ENCODE assay signal across 3 cellular contexts in the genomic region with DNA sequence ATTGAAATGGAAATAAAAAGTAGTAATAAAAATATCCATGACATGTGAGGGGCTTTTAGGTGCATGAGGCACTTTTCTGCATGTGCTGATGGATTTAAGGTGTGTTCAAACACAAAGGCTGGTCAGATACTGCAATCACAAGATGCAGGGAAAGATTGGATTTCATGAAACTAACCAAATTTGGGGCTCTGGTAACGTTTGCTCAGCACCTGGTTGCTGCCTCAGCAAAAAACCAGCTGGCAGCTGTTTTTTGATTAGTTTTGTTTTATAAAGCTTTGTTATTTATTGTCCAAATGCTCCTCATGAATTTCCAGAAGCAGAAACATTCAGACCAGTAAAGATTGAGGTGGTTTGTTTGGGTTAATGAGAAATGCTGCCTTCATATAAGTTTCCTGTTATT.
TF ChIP-seq lines count a peak whose summit lies in the region.

No MANE protein-coding gene starts in this region.

TF ChIP-seq in A549, 52 proteins besides CTCF, POLR2A, EP300 and RAD21:
- no peak for TF ChIP-seq ZNF302 (CRISPR knock-in tag; IDR thresholded peaks at IDR 0.05)
- TF ChIP-seq BHLHE40 (IDR thresholded peaks at IDR 0.05; ENCODE audit: low read depth, low read length), result no peak
- TF ChIP-seq MAFK (IDR thresholded peaks at IDR 0.05; ENCODE audit: partially characterized antibody), result peak; percentile 28

TF ChIP-seq in GM23338, 12 proteins besides CTCF, POLR2A, EP300 and RAD21:
- no peak for TF ChIP-seq EZH2phosphoT487 (IDR thresholded peaks at IDR 0.05; ENCODE audit: unreplicated experiment)
- no peak for TF ChIP-seq ZNF331 (CRISPR knock-in tag; IDR thresholded peaks at IDR 0.05; ENCODE audit: low read depth)
- no peak for TF ChIP-seq POLR2AphosphoS5 (IDR thresholded peaks at IDR 0.05; ENCODE audit: low read depth)
- no peak for TF ChIP-seq CREB1 (CRISPR knock-in tag; IDR thresholded peaks at IDR 0.05; ENCODE audit: low read depth)
- TF ChIP-seq REST (IDR thresholded peaks at IDR 0.05; ENCODE audit: unreplicated experiment), result no peak
- TF ChIP-seq NANOG (IDR thresholded peaks at IDR 0.05; ENCODE audit: borderline replicate concordance), result no peak
- no peak for TF ChIP-seq ZNF114 (CRISPR knock-in tag; IDR thresholded peaks at IDR 0.05)
- TF ChIP-seq STAT1 (IDR thresholded peaks at IDR 0.05; ENCODE audit: unreplicated experiment), result no peak
- TF ChIP-seq, protein P1, sequence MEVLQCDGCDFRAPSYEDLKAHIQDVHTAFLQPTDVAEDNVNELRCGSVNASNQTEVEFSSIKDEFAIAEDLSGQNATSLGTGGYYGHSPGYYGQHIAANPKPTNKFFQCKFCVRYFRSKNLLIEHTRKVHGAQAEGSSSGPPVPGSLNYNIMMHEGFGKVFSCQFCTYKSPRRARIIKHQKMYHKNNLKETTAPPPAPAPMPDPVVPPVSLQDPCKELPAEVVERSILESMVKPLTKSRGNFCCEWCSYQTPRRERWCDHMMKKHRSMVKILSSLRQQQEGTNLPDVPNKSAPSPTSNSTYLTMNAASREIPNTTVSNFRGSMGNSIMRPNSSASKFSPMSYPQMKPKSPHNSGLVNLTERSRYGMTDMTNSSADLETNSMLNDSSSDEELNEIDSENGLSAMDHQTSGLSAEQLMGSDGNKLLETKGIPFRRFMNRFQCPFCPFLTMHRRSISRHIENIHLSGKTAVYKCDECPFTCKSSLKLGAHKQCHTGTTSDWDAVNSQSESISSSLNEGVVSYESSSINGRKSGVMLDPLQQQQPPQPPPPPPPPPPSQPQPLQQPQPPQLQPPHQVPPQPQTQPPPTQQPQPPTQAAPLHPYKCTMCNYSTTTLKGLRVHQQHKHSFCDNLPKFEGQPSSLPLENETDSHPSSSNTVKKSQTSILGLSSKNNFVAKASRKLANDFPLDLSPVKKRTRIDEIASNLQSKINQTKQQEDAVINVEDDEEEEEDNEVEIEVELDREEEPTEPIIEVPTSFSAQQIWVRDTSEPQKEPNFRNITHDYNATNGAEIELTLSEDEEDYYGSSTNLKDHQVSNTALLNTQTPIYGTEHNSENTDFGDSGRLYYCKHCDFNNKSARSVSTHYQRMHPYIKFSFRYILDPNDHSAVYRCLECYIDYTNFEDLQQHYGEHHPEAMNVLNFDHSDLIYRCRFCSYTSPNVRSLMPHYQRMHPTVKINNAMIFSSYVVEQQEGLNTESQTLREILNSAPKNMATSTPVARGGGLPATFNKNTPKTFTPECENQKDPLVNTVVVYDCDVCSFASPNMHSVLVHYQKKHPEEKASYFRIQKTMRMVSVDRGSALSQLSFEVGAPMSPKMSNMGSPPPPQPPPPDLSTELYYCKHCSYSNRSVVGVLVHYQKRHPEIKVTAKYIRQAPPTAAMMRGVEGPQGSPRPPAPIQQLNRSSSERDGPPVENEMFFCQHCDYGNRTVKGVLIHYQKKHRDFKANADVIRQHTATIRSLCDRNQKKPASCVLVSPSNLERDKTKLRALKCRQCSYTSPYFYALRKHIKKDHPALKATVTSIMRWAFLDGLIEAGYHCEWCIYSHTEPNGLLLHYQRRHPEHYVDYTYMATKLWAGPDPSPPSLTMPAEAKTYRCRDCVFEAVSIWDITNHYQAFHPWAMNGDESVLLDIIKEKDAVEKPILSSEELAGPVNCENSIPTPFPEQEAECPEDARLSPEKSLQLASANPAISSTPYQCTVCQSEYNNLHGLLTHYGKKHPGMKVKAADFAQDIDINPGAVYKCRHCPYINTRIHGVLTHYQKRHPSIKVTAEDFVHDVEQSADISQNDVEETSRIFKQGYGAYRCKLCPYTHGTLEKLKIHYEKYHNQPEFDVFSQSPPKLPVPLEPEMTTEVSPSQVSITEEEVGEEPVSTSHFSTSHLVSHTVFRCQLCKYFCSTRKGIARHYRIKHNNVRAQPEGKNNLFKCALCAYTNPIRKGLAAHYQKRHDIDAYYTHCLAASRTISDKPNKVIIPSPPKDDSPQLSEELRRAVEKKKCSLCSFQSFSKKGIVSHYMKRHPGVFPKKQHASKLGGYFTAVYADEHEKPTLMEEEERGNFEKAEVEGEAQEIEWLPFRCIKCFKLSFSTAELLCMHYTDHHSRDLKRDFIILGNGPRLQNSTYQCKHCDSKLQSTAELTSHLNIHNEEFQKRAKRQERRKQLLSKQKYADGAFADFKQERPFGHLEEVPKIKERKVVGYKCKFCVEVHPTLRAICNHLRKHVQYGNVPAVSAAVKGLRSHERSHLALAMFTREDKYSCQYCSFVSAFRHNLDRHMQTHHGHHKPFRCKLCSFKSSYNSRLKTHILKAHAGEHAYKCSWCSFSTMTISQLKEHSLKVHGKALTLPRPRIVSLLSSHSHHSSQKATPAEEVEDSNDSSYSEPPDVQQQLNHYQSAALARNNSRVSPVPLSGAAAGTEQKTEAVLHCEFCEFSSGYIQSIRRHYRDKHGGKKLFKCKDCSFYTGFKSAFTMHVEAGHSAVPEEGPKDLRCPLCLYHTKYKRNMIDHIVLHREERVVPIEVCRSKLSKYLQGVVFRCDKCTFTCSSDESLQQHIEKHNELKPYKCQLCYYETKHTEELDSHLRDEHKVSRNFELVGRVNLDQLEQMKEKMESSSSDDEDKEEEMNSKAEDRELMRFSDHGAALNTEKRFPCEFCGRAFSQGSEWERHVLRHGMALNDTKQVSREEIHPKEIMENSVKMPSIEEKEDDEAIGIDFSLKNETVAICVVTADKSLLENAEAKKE (CRISPR knock-in tag; IDR thresholded peaks at IDR 0.05), result no peak
- no peak for TF ChIP-seq EZH2 (IDR thresholded peaks at IDR 0.05; ENCODE audit: low read depth, unreplicated experiment)
TF ChIP-seq in GM23338: peak in this region for 0.

TF ChIP-seq in H1, 55 proteins besides CTCF, POLR2A, EP300 and RAD21:
- TF ChIP-seq SUZ12 (IDR thresholded peaks at IDR 0.05; ENCODE audit: low read length) (no peak), SIRT6 (IDR thresholded peaks at IDR 0.05; ENCODE audit: low read length) (no peak), MAFK (IDR thresholded peaks at IDR 0.05; ENCODE audit: low read depth, low read length) (peak; percentile 44), SIX5 (IDR thresholded peaks at IDR 0.05; ENCODE audit: low read depth, low read length) (no peak)
